Comparison of ENCODE assay signal across 2 cellular contexts in the genomic region with DNA sequence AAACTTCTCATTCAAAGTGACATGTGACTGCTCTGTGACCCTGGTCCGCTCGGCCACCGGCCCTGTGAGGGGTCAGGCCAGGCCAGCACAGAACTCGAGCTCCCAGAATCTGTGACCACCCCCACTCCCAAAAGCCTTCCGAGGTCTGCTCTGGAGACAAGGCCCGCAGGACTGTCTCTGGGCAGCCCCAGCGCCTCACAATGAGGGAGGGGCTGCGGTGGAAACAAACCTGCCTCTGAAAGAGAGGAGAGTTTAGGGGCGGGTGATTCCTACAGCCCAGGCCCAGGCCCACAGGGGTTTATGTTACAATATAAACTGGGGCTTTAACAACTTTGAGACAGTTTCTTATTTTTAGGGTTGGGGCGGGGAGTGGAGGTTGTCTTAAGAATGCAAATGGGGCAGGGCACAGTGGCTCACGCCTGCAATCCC.
TF ChIP-seq lines count a peak whose summit lies in the region.

No MANE protein-coding gene starts in this region.

TF ChIP-seq in A549, 52 proteins besides CTCF, POLR2A, EP300 and RAD21 (continued from another document and continues in another):
- TF ChIP-seq, protein P1, sequence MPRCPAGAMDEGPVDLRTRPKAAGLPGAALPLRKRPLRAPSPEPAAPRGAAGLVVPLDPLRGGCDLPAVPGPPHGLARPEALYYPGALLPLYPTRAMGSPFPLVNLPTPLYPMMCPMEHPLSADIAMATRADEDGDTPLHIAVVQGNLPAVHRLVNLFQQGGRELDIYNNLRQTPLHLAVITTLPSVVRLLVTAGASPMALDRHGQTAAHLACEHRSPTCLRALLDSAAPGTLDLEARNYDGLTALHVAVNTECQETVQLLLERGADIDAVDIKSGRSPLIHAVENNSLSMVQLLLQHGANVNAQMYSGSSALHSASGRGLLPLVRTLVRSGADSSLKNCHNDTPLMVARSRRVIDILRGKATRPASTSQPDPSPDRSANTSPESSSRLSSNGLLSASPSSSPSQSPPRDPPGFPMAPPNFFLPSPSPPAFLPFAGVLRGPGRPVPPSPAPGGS (IDR thresholded peaks at IDR 0.05) = 0 out of 3 replicates have a peak, but pooled peaks have one; percentile 15
- TF ChIP-seq SREBF2 (IDR thresholded peaks at IDR 0.05) (no peak), SMC3 (IDR thresholded peaks at IDR 0.05) (no peak; the same call in 2 of the 3 replicates), CHD2 (IDR thresholded peaks at IDR 0.05; ENCODE audit: low read length, partially characterized antibody) (no peak), NPAS2 (CRISPR knock-in tag; IDR thresholded peaks at IDR 0.05; ENCODE audit: borderline replicate concordance) (no peak), HDAC2 (IDR thresholded peaks at IDR 0.05) (no peak), BHLHE40 (IDR thresholded peaks at IDR 0.05; ENCODE audit: low read depth, low read length) (no peak), NFE2L2 (conservative IDR thresholded peaks at IDR 0.05; ENCODE audit: low read length) (no peak), RNF2 (IDR thresholded peaks at IDR 0.05; ENCODE audit: borderline replicate concordance, low read depth) (no peak), PHF8 (IDR thresholded peaks at IDR 0.05; ENCODE audit: borderline replicate concordance, low read depth) (no peak), ZNF302 (CRISPR knock-in tag; IDR thresholded peaks at IDR 0.05) (no peak), ZFP36 (IDR thresholded peaks at IDR 0.05; ENCODE audit: borderline replicate concordance, partially characterized antibody) (no peak), RFX5 (IDR thresholded peaks at IDR 0.05) (no peak), TP53 (CRISPR knock-in tag; IDR thresholded peaks at IDR 0.05) (peak; percentile 65; the same call in 1 of the 2 replicates), GATA3 (IDR thresholded peaks at IDR 0.05; ENCODE audit: borderline replicate concordance) (no peak), RARB (CRISPR knock-in tag; IDR thresholded peaks at IDR 0.05) (peak; percentile 74; the same call in 1 of the 2 replicates), HEYL (CRISPR knock-in tag; IDR thresholded peaks at IDR 0.05) (no peak), ZC3H11A (IDR thresholded peaks at IDR 0.05) (no peak), EHMT2 (IDR thresholded peaks at IDR 0.05; ENCODE audit: low read depth) (no peak), FOXS1 (CRISPR knock-in tag; IDR thresholded peaks at IDR 0.05) (no peak), HOXA7 (CRISPR knock-in tag; IDR thresholded peaks at IDR 0.05) (peak; percentile 97), RCOR1 (IDR thresholded peaks at IDR 0.05; ENCODE audit: low read depth, low read length) (no peak), MYC (IDR thresholded peaks at IDR 0.05; ENCODE audit: borderline replicate concordance, low read length) (no peak)
- TF ChIP-seq, protein P2, sequence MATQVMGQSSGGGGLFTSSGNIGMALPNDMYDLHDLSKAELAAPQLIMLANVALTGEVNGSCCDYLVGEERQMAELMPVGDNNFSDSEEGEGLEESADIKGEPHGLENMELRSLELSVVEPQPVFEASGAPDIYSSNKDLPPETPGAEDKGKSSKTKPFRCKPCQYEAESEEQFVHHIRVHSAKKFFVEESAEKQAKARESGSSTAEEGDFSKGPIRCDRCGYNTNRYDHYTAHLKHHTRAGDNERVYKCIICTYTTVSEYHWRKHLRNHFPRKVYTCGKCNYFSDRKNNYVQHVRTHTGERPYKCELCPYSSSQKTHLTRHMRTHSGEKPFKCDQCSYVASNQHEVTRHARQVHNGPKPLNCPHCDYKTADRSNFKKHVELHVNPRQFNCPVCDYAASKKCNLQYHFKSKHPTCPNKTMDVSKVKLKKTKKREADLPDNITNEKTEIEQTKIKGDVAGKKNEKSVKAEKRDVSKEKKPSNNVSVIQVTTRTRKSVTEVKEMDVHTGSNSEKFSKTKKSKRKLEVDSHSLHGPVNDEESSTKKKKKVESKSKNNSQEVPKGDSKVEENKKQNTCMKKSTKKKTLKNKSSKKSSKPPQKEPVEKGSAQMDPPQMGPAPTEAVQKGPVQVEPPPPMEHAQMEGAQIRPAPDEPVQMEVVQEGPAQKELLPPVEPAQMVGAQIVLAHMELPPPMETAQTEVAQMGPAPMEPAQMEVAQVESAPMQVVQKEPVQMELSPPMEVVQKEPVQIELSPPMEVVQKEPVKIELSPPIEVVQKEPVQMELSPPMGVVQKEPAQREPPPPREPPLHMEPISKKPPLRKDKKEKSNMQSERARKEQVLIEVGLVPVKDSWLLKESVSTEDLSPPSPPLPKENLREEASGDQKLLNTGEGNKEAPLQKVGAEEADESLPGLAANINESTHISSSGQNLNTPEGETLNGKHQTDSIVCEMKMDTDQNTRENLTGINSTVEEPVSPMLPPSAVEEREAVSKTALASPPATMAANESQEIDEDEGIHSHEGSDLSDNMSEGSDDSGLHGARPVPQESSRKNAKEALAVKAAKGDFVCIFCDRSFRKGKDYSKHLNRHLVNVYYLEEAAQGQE (IDR thresholded peaks at IDR 0.05) = no peak
- TF ChIP-seq, protein P3, sequence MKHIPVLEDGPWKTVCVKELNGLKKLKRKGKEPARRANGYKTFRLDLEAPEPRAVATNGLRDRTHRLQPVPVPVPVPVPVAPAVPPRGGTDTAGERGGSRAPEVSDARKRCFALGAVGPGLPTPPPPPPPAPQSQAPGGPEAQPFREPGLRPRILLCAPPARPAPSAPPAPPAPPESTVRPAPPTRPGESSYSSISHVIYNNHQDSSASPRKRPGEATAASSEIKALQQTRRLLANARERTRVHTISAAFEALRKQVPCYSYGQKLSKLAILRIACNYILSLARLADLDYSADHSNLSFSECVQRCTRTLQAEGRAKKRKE (CRISPR knock-in tag; IDR thresholded peaks at IDR 0.05; ENCODE audit: low read depth) = 0 out of 2 replicates have a peak, but pooled peaks have one; percentile 13
- TF ChIP-seq, protein P4, sequence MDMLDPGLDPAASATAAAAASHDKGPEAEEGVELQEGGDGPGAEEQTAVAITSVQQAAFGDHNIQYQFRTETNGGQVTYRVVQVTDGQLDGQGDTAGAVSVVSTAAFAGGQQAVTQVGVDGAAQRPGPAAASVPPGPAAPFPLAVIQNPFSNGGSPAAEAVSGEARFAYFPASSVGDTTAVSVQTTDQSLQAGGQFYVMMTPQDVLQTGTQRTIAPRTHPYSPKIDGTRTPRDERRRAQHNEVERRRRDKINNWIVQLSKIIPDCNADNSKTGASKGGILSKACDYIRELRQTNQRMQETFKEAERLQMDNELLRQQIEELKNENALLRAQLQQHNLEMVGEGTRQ (IDR thresholded peaks at IDR 0.05) = no peak
- TF ChIP-seq, protein P5, sequence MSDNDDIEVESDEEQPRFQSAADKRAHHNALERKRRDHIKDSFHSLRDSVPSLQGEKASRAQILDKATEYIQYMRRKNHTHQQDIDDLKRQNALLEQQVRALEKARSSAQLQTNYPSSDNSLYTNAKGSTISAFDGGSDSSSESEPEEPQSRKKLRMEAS (IDR thresholded peaks at IDR 0.05) = no peak; the same call in 1 of the 2 replicates
- TF ChIP-seq, protein P6, sequence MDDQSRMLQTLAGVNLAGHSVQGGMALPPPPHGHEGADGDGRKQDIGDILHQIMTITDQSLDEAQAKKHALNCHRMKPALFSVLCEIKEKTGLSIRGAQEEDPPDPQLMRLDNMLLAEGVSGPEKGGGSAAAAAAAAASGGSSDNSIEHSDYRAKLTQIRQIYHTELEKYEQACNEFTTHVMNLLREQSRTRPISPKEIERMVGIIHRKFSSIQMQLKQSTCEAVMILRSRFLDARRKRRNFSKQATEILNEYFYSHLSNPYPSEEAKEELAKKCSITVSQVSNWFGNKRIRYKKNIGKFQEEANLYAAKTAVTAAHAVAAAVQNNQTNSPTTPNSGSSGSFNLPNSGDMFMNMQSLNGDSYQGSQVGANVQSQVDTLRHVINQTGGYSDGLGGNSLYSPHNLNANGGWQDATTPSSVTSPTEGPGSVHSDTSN (IDR thresholded peaks at IDR 0.05) = no peak; the same call in 1 of the 2 replicates

TF ChIP-seq in WTC11, 78 proteins besides CTCF, POLR2A, EP300 and RAD21 (continued from another document):
- TF ChIP-seq, protein P7, sequence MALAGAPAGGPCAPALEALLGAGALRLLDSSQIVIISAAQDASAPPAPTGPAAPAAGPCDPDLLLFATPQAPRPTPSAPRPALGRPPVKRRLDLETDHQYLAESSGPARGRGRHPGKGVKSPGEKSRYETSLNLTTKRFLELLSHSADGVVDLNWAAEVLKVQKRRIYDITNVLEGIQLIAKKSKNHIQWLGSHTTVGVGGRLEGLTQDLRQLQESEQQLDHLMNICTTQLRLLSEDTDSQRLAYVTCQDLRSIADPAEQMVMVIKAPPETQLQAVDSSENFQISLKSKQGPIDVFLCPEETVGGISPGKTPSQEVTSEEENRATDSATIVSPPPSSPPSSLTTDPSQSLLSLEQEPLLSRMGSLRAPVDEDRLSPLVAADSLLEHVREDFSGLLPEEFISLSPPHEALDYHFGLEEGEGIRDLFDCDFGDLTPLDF (CRISPR knock-in tag; IDR thresholded peaks at IDR 0.05) = no peak
- TF ChIP-seq, protein P8, sequence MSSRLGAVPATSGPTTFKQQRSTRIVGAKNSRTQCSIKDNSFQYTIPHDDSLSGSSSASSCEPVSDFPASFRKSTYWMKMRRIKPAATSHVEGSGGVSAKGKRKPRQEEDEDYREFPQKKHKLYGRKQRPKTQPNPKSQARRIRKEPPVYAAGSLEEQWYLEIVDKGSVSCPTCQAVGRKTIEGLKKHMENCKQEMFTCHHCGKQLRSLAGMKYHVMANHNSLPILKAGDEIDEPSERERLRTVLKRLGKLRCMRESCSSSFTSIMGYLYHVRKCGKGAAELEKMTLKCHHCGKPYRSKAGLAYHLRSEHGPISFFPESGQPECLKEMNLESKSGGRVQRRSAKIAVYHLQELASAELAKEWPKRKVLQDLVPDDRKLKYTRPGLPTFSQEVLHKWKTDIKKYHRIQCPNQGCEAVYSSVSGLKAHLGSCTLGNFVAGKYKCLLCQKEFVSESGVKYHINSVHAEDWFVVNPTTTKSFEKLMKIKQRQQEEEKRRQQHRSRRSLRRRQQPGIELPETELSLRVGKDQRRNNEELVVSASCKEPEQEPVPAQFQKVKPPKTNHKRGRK (CRISPR knock-in tag; IDR thresholded peaks at IDR 0.05; ENCODE audit: borderline replicate concordance) = no peak
- no peak for TF ChIP-seq GABPB1 (CRISPR knock-in tag; IDR thresholded peaks at IDR 0.05)
- TF ChIP-seq ZNF317 (CRISPR knock-in tag; IDR thresholded peaks at IDR 0.05; ENCODE audit: borderline replicate concordance, low read depth) = no peak
- no peak for TF ChIP-seq MXD4 (CRISPR knock-in tag; IDR thresholded peaks at IDR 0.05; ENCODE audit: borderline replicate concordance)
- TF ChIP-seq JUN (CRISPR knock-in tag; IDR thresholded peaks at IDR 0.05) = no peak
- TF ChIP-seq NFE2L1 (CRISPR knock-in tag; IDR thresholded peaks at IDR 0.05) = no peak
- TF ChIP-seq ETV6 (CRISPR knock-in tag; IDR thresholded peaks at IDR 0.05) = no peak
- TF ChIP-seq ESRRA (CRISPR knock-in tag; IDR thresholded peaks at IDR 0.05; ENCODE audit: borderline replicate concordance) = no peak
- no peak for TF ChIP-seq ZNF219 (CRISPR knock-in tag; IDR thresholded peaks at IDR 0.05; ENCODE audit: borderline replicate concordance)
